In the genomic region with DNA sequence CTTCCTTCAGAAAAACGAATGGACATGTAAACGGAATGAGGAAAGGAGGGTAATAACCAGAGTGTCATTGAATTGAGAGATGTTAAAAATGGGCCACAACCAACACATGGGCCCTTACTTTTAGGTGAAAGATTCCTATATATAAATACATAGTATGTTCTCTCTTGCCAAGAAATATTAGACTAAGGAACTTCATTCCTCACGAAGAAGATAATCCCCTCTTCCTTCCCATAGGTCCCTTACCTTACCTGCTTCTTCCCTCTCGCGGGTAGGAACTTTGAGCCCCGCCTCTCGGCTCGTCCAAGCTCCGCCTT, we compare ENCODE assay signal across 1 cellular context.
TF ChIP-seq lines count a peak whose summit lies in the region.

No MANE protein-coding gene starts in this region.

TF ChIP-seq in HEK293, 187 proteins besides CTCF, POLR2A, EP300 and RAD21 (continued from another document):
- TF ChIP-seq PRDM10 (tag by site-specific recombination; IDR thresholded peaks at IDR 0.05) (peak; percentile 93), ZNF266 (tag by site-specific recombination; IDR thresholded peaks at IDR 0.05; ENCODE audit: low read depth) (no peak), ZNF366 (tag by site-specific recombination; conservative IDR thresholded peaks at IDR 0.05) (peak; percentile 73), ZNF155 (tag by site-specific recombination; IDR thresholded peaks at IDR 0.05) (no peak), ZNF324 (tag by site-specific recombination; IDR thresholded peaks at IDR 0.05) (no peak)
